31 cellular contexts compared by ENCODE assay signal in the genomic region with DNA sequence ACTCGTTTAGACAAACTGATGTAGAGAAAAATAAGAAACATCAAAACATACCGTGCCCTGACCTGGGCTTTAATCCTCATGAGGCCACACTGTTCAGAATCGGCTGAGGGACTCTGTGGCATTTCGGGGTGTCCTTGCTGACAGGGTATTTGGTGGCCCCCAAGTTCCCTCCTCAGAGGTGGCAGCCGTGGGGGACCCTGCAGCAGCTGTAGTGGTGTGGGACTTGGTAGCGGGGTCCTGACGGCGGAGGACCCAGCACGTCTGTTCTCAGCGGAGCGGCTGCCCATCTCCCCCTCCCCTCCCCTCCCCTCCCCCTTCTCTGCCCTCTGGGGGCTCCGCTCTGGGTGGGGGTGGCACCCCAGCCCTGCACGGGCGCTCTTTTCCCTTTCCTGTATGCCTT. TPM values are rescaled to one million over a fixed set of nuclear protein-coding genes. Genes with fewer than 3 reads are reported as not detected.
"Had no signal": no experiment of that assay in that cellular context is flagged by ENCODE, and none has a peak within 500 bp of the region (broad histone marks: within the 10 kb centered on the region; RNA-seq: fewer than 3 reads in every experiment).

No MANE protein-coding gene starts in this region.

- H3K9me3 ChIP-seq: adrenal gland, body of pancreas, esophagus squamous epithelium had no signal

- H3K36me3 ChIP-seq: adrenal gland, esophagus squamous epithelium, gastroesophageal sphincter had no signal

- DNase-seq: activated CD4-positive, alpha-beta memory T cell treated with anti-CD3 and anti-CD28 coated beads, Interleukin-2, amount 10 ng/mL, durations not matched to agents 7 days and 5 days; activated CD4-positive, alpha-beta T cell treated with anti-CD3 and anti-CD28 coated beads for 4 hours; activated CD4-positive, alpha-beta T cell treated with anti-CD3 and anti-CD28 coated beads, Interleukin-2, amount 10 ng/mL, durations not matched to agents 7 days and 5 days; activated CD4-positive, alpha-beta T cell treated with anti-CD3 and anti-CD28 coated beads, Interleukin-2, amount 50 U/mL, for 4 hours; activated CD4-positive, CD25-positive, alpha-beta regulatory T cell; activated CD4-positive, CD25-positive, alpha-beta regulatory T cell treated with anti-CD3 and anti-CD28 coated beads, Interleukin-2, amount 50 U/mL, for 72 hours; activated CD8-positive, alpha-beta memory T cell treated with anti-CD3 and anti-CD28 coated beads, Interleukin-2, amount 50 U/mL, for 48 hours; activated naive CD4-positive, alpha-beta T cell treated with anti-CD3 and anti-CD28 coated beads for 36 hours; activated naive CD8-positive, alpha-beta T cell treated with anti-CD3 and anti-CD28 coated beads for 36 hours; activated naive CD8-positive, alpha-beta T cell treated with anti-CD3 and anti-CD28 coated beads, Interleukin-2, amount 50 U/mL, for 24 hours; activated T-cell treated with anti-CD3 and anti-CD28 coated beads for 4 hours; activated T-cell treated with anti-CD3 and anti-CD28 coated beads, Interleukin-2, amount 50 U/mL, for 24 hours; activated T-cell treated with anti-CD3 and anti-CD28 coated beads, Interleukin-2, amount 50 U/mL, for 72 hours; amygdala; body of pancreas; caudate nucleus; cortex of kidney; dermis blood vessel endothelial cell; effector CD4-positive, alpha-beta T cell; effector memory CD8-positive, alpha-beta T cell; esophagus squamous epithelium; foreskin melanocyte; T-helper 2 cell had no signal

- H3K4me3 ChIP-seq: adrenal gland, body of pancreas, esophagus squamous epithelium, gastroesophageal sphincter had no signal

- H3K4me1 ChIP-seq: adrenal gland, body of pancreas, esophagus squamous epithelium, gastroesophageal sphincter had no signal

- ATAC-seq: activated naive CD8-positive, alpha-beta T cell treated with anti-CD3 and anti-CD28 coated beads, Interleukin-2, amount 50 U/mL, for 24 hours; activated T-cell treated with anti-CD3 and anti-CD28 coated beads, Interleukin-2, amount 50 U/mL, for 72 hours; body of pancreas; effector memory CD8-positive, alpha-beta T cell; gastroesophageal sphincter had no signal

- H3K27me3 ChIP-seq: adrenal gland had no signal

- H3K27ac ChIP-seq: adrenal gland, body of pancreas, epithelial cell of prostate, esophagus squamous epithelium, gastroesophageal sphincter had no signal

RNA-seq across cellular contexts. Expression of a gene that starts 18.4 kb away (rescaled TPM):
- total RNA-seq: activated CD4-positive, alpha-beta memory T cell treated with anti-CD3 and anti-CD28 coated beads, Interleukin-2, amount 10 ng/mL, durations not matched to agents 7 days and 5 days; activated CD4-positive, alpha-beta T cell treated with anti-CD3 and anti-CD28 coated beads, Interleukin-2, amount 10 ng/mL, durations not matched to agents 7 days and 5 days; activated naive CD4-positive, alpha-beta T cell treated with anti-CD3 and anti-CD28 coated beads for 36 hours; activated naive CD8-positive, alpha-beta T cell treated with anti-CD3 and anti-CD28 coated beads for 36 hours; activated T-cell treated with anti-CD3 and anti-CD28 coated beads, Interleukin-2, amount 50 U/mL, for 72 hours; body of pancreas; chondrocyte; endothelial cell of umbilical vein; glomerular endothelial cell; T-helper 1 cell treated with Interleukin-12 subunit alpha and Interleukin-12 subunit beta and Interleukin-4 antibody, amounts not matched to agents 30 ng/mL and 1 ng/mL, for 36 hours had no signal
- polyA plus RNA-seq: aorta, endothelial cell of umbilical vein had no signal
